In the genomic region with DNA sequence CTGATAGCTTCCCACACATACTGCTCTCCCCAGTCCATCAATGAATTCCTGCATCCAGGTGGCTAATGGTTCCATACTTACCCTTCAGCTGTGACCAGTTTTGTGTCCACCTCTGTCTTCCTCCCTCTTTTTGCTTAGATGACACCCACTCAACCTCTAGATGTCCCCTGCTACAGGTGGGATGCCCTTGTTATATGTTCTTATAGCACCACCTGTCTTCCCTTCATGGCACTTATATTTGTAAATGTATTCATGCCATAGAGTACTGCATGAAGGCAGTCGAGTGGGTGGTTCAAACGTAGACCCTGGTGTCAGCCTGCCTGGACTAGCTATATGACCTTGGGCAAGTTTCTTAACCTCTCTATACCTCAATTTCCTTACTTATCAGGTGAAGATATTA, we compare ENCODE assay signal across 8 cellular contexts. TPM values are rescaled to one million over a fixed set of nuclear protein-coding genes. Genes with fewer than 3 reads are reported as not detected.
DNase-seq lines count a peak whose midpoint lies in the region; ATAC-seq and TF ChIP-seq lines count a peak whose summit lies in the region.

No MANE protein-coding gene starts in this region.

- WGBS in esophagus squamous epithelium, 2 donors: 23 to 27% methylated on average over 2 of the region's 2 CpGs

- no peaks in the 10 kb centered on the region for H3F3A ChIP-seq in OCI-LY1 (ENCODE audit: insufficient read depth, low read length)

- no peaks in the 10 kb centered on the region for H4K20me1 ChIP-seq in OCI-LY1 (ENCODE audit: insufficient read depth, low read length)

- no peak overlapping the region for H3K9ac ChIP-seq in OCI-LY1 (ENCODE audit: low read length)

- H3K9me2 ChIP-seq in OCI-LY1 (ENCODE audit: low read depth, low read length): no peaks in the 10 kb centered on the region

- no peak overlapping the region for H2AFZ ChIP-seq in OCI-LY1 (ENCODE audit: low read length)

- no peak overlapping the region for H3K27ac ChIP-seq in OCI-LY1 (ENCODE audit: low read depth, low read length, poor library complexity, severe bottlenecking)
- no peak overlapping the region for H3K27ac ChIP-seq in left ventricle myocardium inferior (replicated peaks)
- no peak overlapping the region for H3K27ac ChIP-seq in ascending aorta
- H3K27ac ChIP-seq in esophagus squamous epithelium: no peak overlapping the region
- no peak overlapping the region for H3K27ac ChIP-seq in vagina

- no peak for DNase-seq in left ventricle myocardium inferior
- DNase-seq in ascending aorta (ENCODE audit: low spot score in 2 of 2): no peak
- no peak for DNase-seq in NCI-H2107 (lab: John Stamatoyannopoulos, UW)
- no peak for DNase-seq in esophagus squamous epithelium (lab: John Stamatoyannopoulos, UW)
- DNase-seq in vagina (ENCODE audit: extremely low spot score in 2 of 2): no peak

- intact Hi-C loops in left ventricle myocardium inferior (cut with micrococcal nuclease) (no loop called here), ascending aorta (cut with DNase I) (loop anchor here (2.0 kb wide), 1 partner anchor 121 kb away; no protein-coding TSS in a partner anchor), esophagus squamous epithelium (cut with DNase I) (no loop called here), vagina (cut with DNase I) (no loop called here)

- no peak overlapping the region for H3K4me2 ChIP-seq in OCI-LY1 (ENCODE audit: low read length)

- ATAC-seq in GM18508 (IDR thresholded peaks at IDR 0.05; ENCODE audit: insufficient read depth, unreplicated experiment) (peak; percentile 73), HG02588 (IDR thresholded peaks at IDR 0.05; ENCODE audit: unreplicated experiment) (peak; percentile 72)

- TF ChIP-seq CTCF in OCI-LY1 (IDR thresholded peaks at IDR 0.05; ENCODE audit: low read length): peak; percentile 74
- TF ChIP-seq CTCF in left ventricle myocardium inferior (IDR thresholded peaks at IDR 0.05; ENCODE audit: borderline replicate concordance): peak; percentile 49
- peak in 1 of 3 experiments; percentile 33 for TF ChIP-seq CTCF in ascending aorta (IDR thresholded peaks at IDR 0.05)
- TF ChIP-seq CTCF in esophagus squamous epithelium (IDR thresholded peaks at IDR 0.05): peak in 2 of 6 experiments; percentile 29 to 38
- no peak for TF ChIP-seq CTCF in vagina (IDR thresholded peaks at IDR 0.05)

- H3K9me3 ChIP-seq in OCI-LY1 (ENCODE audit: low read length) (no peaks in the 10 kb centered on the region), left ventricle myocardium inferior (replicated peaks) (no peaks in the 10 kb centered on the region), ascending aorta (no peaks in the 10 kb centered on the region), esophagus squamous epithelium (no peaks in the 10 kb centered on the region), vagina (no peaks in the 10 kb centered on the region)

- H3K4me3 ChIP-seq in OCI-LY1 (ENCODE audit: low read depth, low read length, poor library complexity, severe bottlenecking) (no peak overlapping the region), left ventricle myocardium inferior (no peak overlapping the region), ascending aorta (no peak overlapping the region), esophagus squamous epithelium (no peak overlapping the region), vagina (no peak overlapping the region)

- H3K36me3 ChIP-seq in OCI-LY1 (ENCODE audit: insufficient read depth, low read length): peaks cover 14% of the 10 kb centered on the region
- H3K36me3 ChIP-seq in left ventricle myocardium inferior: peaks cover 8% of the 10 kb centered on the region
- no peaks in the 10 kb centered on the region for H3K36me3 ChIP-seq in ascending aorta
- no peaks in the 10 kb centered on the region for H3K36me3 ChIP-seq in esophagus squamous epithelium
- H3K36me3 ChIP-seq in vagina: no peaks in the 10 kb centered on the region

- H3K27me3 ChIP-seq in OCI-LY1 (ENCODE audit: insufficient read depth, low read length) (no peaks in the 10 kb centered on the region), left ventricle myocardium inferior (ENCODE audit: low read depth) (no peaks in the 10 kb centered on the region), ascending aorta (no peaks in the 10 kb centered on the region), esophagus squamous epithelium (no peaks in the 10 kb centered on the region), vagina (no peaks in the 10 kb centered on the region)

- H3K4me1 ChIP-seq in OCI-LY1 (ENCODE audit: insufficient read depth, low read length, severe bottlenecking) (no peaks in the 10 kb centered on the region), left ventricle myocardium inferior (peaks cover 28% of the 10 kb centered on the region), ascending aorta (no peaks in the 10 kb centered on the region), esophagus squamous epithelium (peaks cover 0 to 10% (median 2%) of the 10 kb centered on the region in 3 donors), vagina (peaks cover under 1% of the 10 kb centered on the region)

- no peaks in the 10 kb centered on the region for H3K79me2 ChIP-seq in OCI-LY1 (ENCODE audit: insufficient read depth, low read length)

- TF ChIP-seq POLR2A in esophagus squamous epithelium (IDR thresholded peaks at IDR 0.05) (no peak), vagina (IDR thresholded peaks at IDR 0.05) (no peak)

RNA-seq across cellular contexts. Expression of gene USP46, which starts 6.5 kb away (rescaled TPM):
- total RNA-seq in left ventricle myocardium inferior (76.4 TPM), ascending aorta (7.5 TPM), esophagus squamous epithelium (10 to 100 TPM; 12.0 to 22.1 (median 12.9) TPM), vagina (10.6 TPM)

Comparison
In these comparisons a context has a peak if more than half of its experiments do, and no peak if none do; other contexts are left out.
1. CTCF ChIP-seq: peak in OCI-LY1 (single experiment) and left ventricle myocardium inferior (single experiment); none in vagina (0 of 3).